1 cellular context compared by ENCODE assay signal in genomic region chr17:74748529-74749261, GRCh38.
TF ChIP-seq lines count a peak whose summit lies in the region.

TSS of gene NHERF1 (plus strand) at chr17:74748628. CDS start at chr17:74748847, 219 bp downstream.

TF ChIP-seq in HepG2, 621 proteins besides CTCF, POLR2A, EP300 and RAD21 (continued from another document and continues in another):
- TF ChIP-seq ZNF276 (CRISPR knock-in tag; IDR thresholded peaks at IDR 0.05; ENCODE audit: low read depth) (no peak; the same call in 1 of the 2 replicates), PRDM15 (CRISPR knock-in tag; IDR thresholded peaks at IDR 0.05) (no peak; the same call in 1 of the 2 replicates), ZNF331 (CRISPR knock-in tag; IDR thresholded peaks at IDR 0.05) (peak; percentile 83), ZNF598 (CRISPR knock-in tag; IDR thresholded peaks at IDR 0.05; ENCODE audit: borderline replicate concordance) (0 out of 2 replicates have a peak, but pooled peaks have one; percentile 84), ZMYM4 (CRISPR knock-in tag; IDR thresholded peaks at IDR 0.05) (peak; percentile 60; the same call in 1 of the 2 replicates), ZNF646 (CRISPR knock-in tag; IDR thresholded peaks at IDR 0.05) (no peak), ZNF501 (CRISPR knock-in tag; IDR thresholded peaks at IDR 0.05) (no peak; the same call in 1 of the 2 replicates), ONECUT2 (CRISPR knock-in tag; IDR thresholded peaks at IDR 0.05) (peak; percentile 69), ZNF121 (CRISPR knock-in tag; IDR thresholded peaks at IDR 0.05) (peak; percentile 81), ZNF30 (CRISPR knock-in tag; IDR thresholded peaks at IDR 0.05) (peak; percentile 70; the same call in 1 of the 2 replicates), ZNF572 (CRISPR knock-in tag; IDR thresholded peaks at IDR 0.05) (0 out of 2 replicates have a peak, but pooled peaks have one; percentile 13), ZFP62 (CRISPR knock-in tag; IDR thresholded peaks at IDR 0.05) (no peak), NCOR1 (IDR thresholded peaks at IDR 0.05; ENCODE audit: borderline replicate concordance, low read length) (no peak; the same call in 1 of the 2 replicates), ZNF644 (CRISPR knock-in tag; IDR thresholded peaks at IDR 0.05; ENCODE audit: low read depth) (no peak), FOXK1 (CRISPR knock-in tag; IDR thresholded peaks at IDR 0.05; ENCODE audit: borderline replicate concordance, low read depth) (peak; percentile 55; the same call in 1 of the 2 replicates), PAX8 (CRISPR knock-in tag; IDR thresholded peaks at IDR 0.05; ENCODE audit: borderline replicate concordance) (no peak), NR2F1 (CRISPR knock-in tag; IDR thresholded peaks at IDR 0.05) (0 out of 4 replicates have a peak, but pooled peaks of 1 of the 2 experiments have one; percentile 5), DBP (CRISPR knock-in tag; IDR thresholded peaks at IDR 0.05; ENCODE audit: not compliant biosample characterization) (peak; percentile 97), BCL3 (CRISPR knock-in tag; IDR thresholded peaks at IDR 0.05) (peak; percentile 92), CEBPG (CRISPR knock-in tag; IDR thresholded peaks at IDR 0.05) (0 out of 2 replicates have a peak, but pooled peaks have one; percentile 13), ZSCAN20 (CRISPR knock-in tag; IDR thresholded peaks at IDR 0.05; ENCODE audit: borderline replicate concordance) (peak; percentile 91), TCF7 (IDR thresholded peaks at IDR 0.05; ENCODE audit: low read depth) (no peak), KIAA2018 (CRISPR knock-in tag; IDR thresholded peaks at IDR 0.05; ENCODE audit: borderline replicate concordance) (no peak), ZNF274 (CRISPR knock-in tag; IDR thresholded peaks at IDR 0.05) (peak; percentile 98), NFE2 (CRISPR knock-in tag; IDR thresholded peaks at IDR 0.05) (0 out of 2 replicates have a peak, but pooled peaks have one; percentile 14), ZNF335 (CRISPR knock-in tag; IDR thresholded peaks at IDR 0.05) (peak; percentile 76; the same call in 1 of the 2 replicates), ZBTB44 (CRISPR knock-in tag; IDR thresholded peaks at IDR 0.05) (peak; percentile 29; the same call in 1 of the 2 replicates), ZFAT (CRISPR knock-in tag; conservative IDR thresholded peaks at IDR 0.05) (peak; percentile 71; the same call in 1 of the 2 replicates), ZSCAN9 (CRISPR knock-in tag; IDR thresholded peaks at IDR 0.05; ENCODE audit: borderline replicate concordance) (peak; percentile 91)
